In the genomic region with DNA sequence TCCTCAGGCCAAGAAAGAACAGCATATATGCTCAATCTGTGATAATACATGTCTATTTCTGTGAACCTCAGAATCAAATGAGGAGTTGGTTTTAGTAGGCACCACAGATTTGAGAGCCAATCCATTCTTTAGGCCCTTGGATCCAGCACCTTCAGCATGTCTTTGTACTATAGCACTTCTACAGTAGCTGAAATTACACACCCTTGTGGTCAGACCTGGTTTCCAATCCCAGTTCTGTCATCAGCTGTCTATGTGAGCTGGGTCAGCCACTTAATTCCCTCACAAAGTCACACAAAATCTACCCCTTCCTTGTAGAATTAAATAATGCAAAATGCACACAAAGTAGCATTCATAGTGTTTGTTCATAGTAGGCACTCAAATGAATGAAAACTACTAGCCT, we compare ENCODE assay signal across 29 cellular contexts.
"Had no signal": no experiment of that assay in that cellular context is flagged by ENCODE, and none has a peak within 500 bp of the region (broad histone marks: within the 10 kb centered on the region; RNA-seq: fewer than 3 reads in every experiment).

No MANE protein-coding gene starts in this region.

- DNase-seq: activated B cell treated with CpG ODN at 0.5 μM for 24 hours; activated CD4-positive, alpha-beta T cell treated with anti-CD3 and anti-CD28 coated beads for 48 hours; activated CD4-positive, alpha-beta T cell treated with anti-CD3 and anti-CD28 coated beads, Interleukin-2, amount 50 U/mL, for 1 hour; activated CD4-positive, alpha-beta T cell treated with anti-CD3 and anti-CD28 coated beads, Interleukin-2, amount 50 U/mL, for 48 hours; activated CD8-positive, alpha-beta memory T cell treated with anti-CD3 and anti-CD28 coated beads for 24 hours; activated CD8-positive, alpha-beta T cell treated with anti-CD3 and anti-CD28 coated beads for 36 hours; activated effector memory CD4-positive, alpha-beta T cell treated with Interleukin-2 at 50 U/mL for 16 hours; activated gamma-delta T cell treated with Interleukin-2 at 50 U/mL for 16 hours; activated naive CD4-positive, alpha-beta T cell treated with Interleukin-2 at 50 U/mL for 16 hours; activated naive CD8-positive, alpha-beta T cell treated with anti-CD3 and anti-CD28 coated beads for 36 hours; activated naive CD8-positive, alpha-beta T cell treated with anti-CD3 and anti-CD28 coated beads, Interleukin-2, amount 50 U/mL, for 24 hours; activated T-cell treated with anti-CD3 and anti-CD28 coated beads, Interleukin-2, amount 50 U/mL, for 4 hours; adrenal gland; amygdala; aorta; body of pancreas; central memory CD4-positive, alpha-beta T cell; cerebellar nuclear complex; colonic mucosa; effector CD4-positive, alpha-beta T cell; effector memory CD8-positive, alpha-beta T cell; esophagus squamous epithelium; foreskin melanocyte; T-helper 2 cell had no signal

- H3K9me3 ChIP-seq: adrenal gland, body of pancreas, colonic mucosa, esophagus squamous epithelium, gastroesophageal sphincter had no signal

- H3K27me3 Mint-ChIP-seq: activated B cell treated with CpG ODN at 0.5 μM for 24 hours; activated CD8-positive, alpha-beta T cell treated with anti-CD3 and anti-CD28 coated beads for 36 hours; activated naive CD4-positive, alpha-beta T cell treated with anti-CD3 and anti-CD28 coated beads, Interleukin-2, amount 50 U/mL, for 24 hours; activated naive CD8-positive, alpha-beta T cell treated with anti-CD3 and anti-CD28 coated beads for 36 hours; activated naive CD8-positive, alpha-beta T cell treated with anti-CD3 and anti-CD28 coated beads, Interleukin-2, amount 50 U/mL, for 24 hours; dendritic cell treated with granulocyte-macrophage colony-stimulating factor and Interleukin-4, amounts not matched to agents 40 ng/mL and 50 ng/mL, for 4 days; effector memory CD8-positive, alpha-beta T cell had no signal

- H3K36me3 Mint-ChIP-seq: activated naive CD4-positive, alpha-beta T cell treated with anti-CD3 and anti-CD28 coated beads, Interleukin-2, amount 50 U/mL, for 24 hours; activated naive CD8-positive, alpha-beta T cell treated with anti-CD3 and anti-CD28 coated beads for 36 hours had no signal

- H3K4me3 ChIP-seq: adrenal gland, body of pancreas, colonic mucosa, esophagus squamous epithelium, gastroesophageal sphincter had no signal

- H3K9me3 Mint-ChIP-seq: activated B cell treated with CpG ODN at 0.5 μM for 24 hours; activated CD8-positive, alpha-beta T cell treated with anti-CD3 and anti-CD28 coated beads for 36 hours; activated naive CD4-positive, alpha-beta T cell treated with anti-CD3 and anti-CD28 coated beads, Interleukin-2, amount 50 U/mL, for 24 hours; activated naive CD8-positive, alpha-beta T cell treated with anti-CD3 and anti-CD28 coated beads for 36 hours had no signal

- H3K4me1 Mint-ChIP-seq: activated B cell treated with CpG ODN at 0.5 μM for 24 hours; activated naive CD4-positive, alpha-beta T cell treated with anti-CD3 and anti-CD28 coated beads, Interleukin-2, amount 50 U/mL, for 24 hours; activated naive CD8-positive, alpha-beta T cell treated with anti-CD3 and anti-CD28 coated beads for 36 hours; activated naive CD8-positive, alpha-beta T cell treated with anti-CD3 and anti-CD28 coated beads, Interleukin-2, amount 50 U/mL, for 24 hours; activated T-helper 17 cell treated with anti-CD3 and anti-CD28 coated beads, Interleukin-2, amount 50 U/mL, for 72 hours had no signal

- H3K36me3 ChIP-seq: adrenal gland, colonic mucosa, esophagus squamous epithelium, gastroesophageal sphincter had no signal

- H3K4me3 Mint-ChIP-seq: activated B cell treated with CpG ODN at 0.5 μM for 24 hours; activated CD8-positive, alpha-beta T cell treated with anti-CD3 and anti-CD28 coated beads for 36 hours; activated naive CD4-positive, alpha-beta T cell treated with anti-CD3 and anti-CD28 coated beads, Interleukin-2, amount 50 U/mL, for 24 hours; activated naive CD8-positive, alpha-beta T cell treated with anti-CD3 and anti-CD28 coated beads for 36 hours; activated naive CD8-positive, alpha-beta T cell treated with anti-CD3 and anti-CD28 coated beads, Interleukin-2, amount 50 U/mL, for 24 hours; activated T-cell treated with anti-CD3 and anti-CD28 coated beads, Interleukin-2, amount 50 U/mL, for 4 hours; activated T-helper 17 cell treated with anti-CD3 and anti-CD28 coated beads, Interleukin-2, amount 50 U/mL, for 72 hours; dendritic cell treated with granulocyte-macrophage colony-stimulating factor and Interleukin-4, amounts not matched to agents 40 ng/mL and 50 ng/mL, for 4 days; effector memory CD8-positive, alpha-beta T cell had no signal

- H3K27ac ChIP-seq: adrenal gland, body of pancreas, colonic mucosa, epithelial cell of prostate, esophagus squamous epithelium, gastroesophageal sphincter had no signal

- H3K4me1 ChIP-seq: adrenal gland, body of pancreas, colonic mucosa, esophagus squamous epithelium, gastroesophageal sphincter had no signal

- H3K27ac Mint-ChIP-seq: activated B cell treated with CpG ODN at 0.5 μM for 24 hours; activated CD8-positive, alpha-beta T cell treated with anti-CD3 and anti-CD28 coated beads for 36 hours; activated naive CD4-positive, alpha-beta T cell treated with anti-CD3 and anti-CD28 coated beads, Interleukin-2, amount 50 U/mL, for 24 hours; activated naive CD8-positive, alpha-beta T cell treated with anti-CD3 and anti-CD28 coated beads for 36 hours; activated naive CD8-positive, alpha-beta T cell treated with anti-CD3 and anti-CD28 coated beads, Interleukin-2, amount 50 U/mL, for 24 hours; activated T-helper 17 cell treated with anti-CD3 and anti-CD28 coated beads, Interleukin-2, amount 50 U/mL, for 72 hours; dendritic cell treated with granulocyte-macrophage colony-stimulating factor and Interleukin-4, amounts not matched to agents 40 ng/mL and 50 ng/mL, for 4 days; effector memory CD8-positive, alpha-beta T cell had no signal

- H3K27me3 ChIP-seq: adrenal gland, body of pancreas, colonic mucosa, esophagus squamous epithelium, gastroesophageal sphincter had no signal
